ENCODE assay signal across 27 cellular contexts in the genomic region with DNA sequence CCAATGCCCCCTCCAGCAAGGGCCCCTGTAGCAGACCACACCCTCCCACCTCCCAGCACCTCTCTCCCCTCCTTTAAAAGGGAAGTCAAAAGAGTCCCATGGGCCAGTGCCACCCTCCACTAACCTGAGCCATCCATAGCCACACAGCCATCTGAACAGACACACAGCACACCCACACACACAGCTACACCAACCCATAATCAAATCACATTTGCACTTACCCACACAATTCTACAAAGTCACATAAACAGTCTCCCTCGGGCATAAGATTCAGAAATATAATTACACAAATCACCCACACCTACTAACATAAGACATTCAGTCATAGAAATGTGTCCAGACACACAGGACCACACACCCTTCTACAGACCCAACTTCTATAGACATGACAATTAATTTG.
"Had no signal": no experiment of that assay in that cellular context is flagged by ENCODE, and none has a peak within 500 bp of the region (broad histone marks: within the 10 kb centered on the region; RNA-seq: fewer than 3 reads in every experiment).

No MANE protein-coding gene starts in this region.

- H3K36me3 ChIP-seq: stomach, suprapubic skin, thoracic aorta, thyroid gland, tibial artery, tibial nerve, transverse colon, upper lobe of left lung, upper lobe of right lung, uterus, vagina had no signal

- H3K9me3 Mint-ChIP-seq: stimulated activated memory B cell treated with anti-CD40 and anti-IgM and Interleukin-4, amounts not matched to agents 10 μg/mL and 1 μg/mL and 100 μg/mL, for 72 hours; stimulated activated naive B cell treated with anti-CD40 and anti-IgM and Interleukin-4, amounts not matched to agents 10 μg/mL and 1 μg/mL and 100 μg/mL, for 72 hours; stimulated activated naive CD8-positive, alpha-beta T cell treated with anti-CD3 and anti-CD28 coated beads, Interleukin-15, amount 100 ng/mL, for 72 hours; stimulated activated naive CD8-positive, alpha-beta T cell treated with anti-CD3 and anti-CD28 coated beads, Interleukin-15, Interleukin-2, amounts not matched to agents 100 ng/mL and 50 ng/mL, for 24 hours; type B pancreatic cell had no signal

- H3K36me3 Mint-ChIP-seq: stimulated activated memory B cell treated with anti-CD40 and anti-IgM and Interleukin-4, amounts not matched to agents 10 μg/mL and 1 μg/mL and 100 μg/mL, for 72 hours; stimulated activated naive B cell treated with anti-CD40 and anti-IgM and Interleukin-4, amounts not matched to agents 10 μg/mL and 1 μg/mL and 100 μg/mL, for 72 hours; type B pancreatic cell had no signal

- H3K9me3 ChIP-seq: stomach, suprapubic skin, testis, thoracic aorta, thyroid gland, tibial artery, tibial nerve, transverse colon, upper lobe of left lung, upper lobe of right lung, uterus, vagina had no signal

- H3K4me3 Mint-ChIP-seq: stimulated activated memory B cell treated with anti-CD40 and anti-IgM and Interleukin-4, amounts not matched to agents 10 μg/mL and 1 μg/mL and 100 μg/mL, for 72 hours; stimulated activated naive B cell treated with anti-CD40 and anti-IgM and Interleukin-4, amounts not matched to agents 10 μg/mL and 1 μg/mL and 100 μg/mL, for 72 hours; stimulated activated naive CD8-positive, alpha-beta T cell treated with anti-CD3 and anti-CD28 coated beads, Interleukin-15, amount 100 ng/mL, for 72 hours; stimulated activated naive CD8-positive, alpha-beta T cell treated with anti-CD3 and anti-CD28 coated beads, Interleukin-15, Interleukin-2, amounts not matched to agents 100 ng/mL and 50 ng/mL, for 24 hours; type B pancreatic cell had no signal

- H3K4me1 ChIP-seq: stomach, suprapubic skin, testis, thyroid gland, tibial artery, tibial nerve, transverse colon, upper lobe of left lung, upper lobe of right lung, uterus, vagina had no signal

- H3K27ac ChIP-seq: stomach, suprapubic skin, testis, thoracic aorta, thyroid gland, tibial artery, tibial nerve, transverse colon, upper lobe of left lung, upper lobe of right lung, uterus, vagina had no signal

- ATAC-seq: stimulated activated memory B cell treated with anti-CD40 and anti-IgM and Interleukin-4, amounts not matched to agents 10 μg/mL and 1 μg/mL and 100 μg/mL, for 72 hours; stimulated activated naive B cell treated with anti-CD40 and anti-IgM and Interleukin-4, amounts not matched to agents 10 μg/mL and 1 μg/mL and 100 μg/mL, for 72 hours; stimulated activated naive CD8-positive, alpha-beta T cell treated with anti-CD3 and anti-CD28 coated beads, Interleukin-15, amount 100 ng/mL, for 72 hours; stimulated activated naive CD8-positive, alpha-beta T cell treated with anti-CD3 and anti-CD28 coated beads, Interleukin-15, Interleukin-2, amounts not matched to agents 100 U/mL and 50 U/mL, for 24 hours; upper lobe of right lung had no signal

- DNase-seq: stimulated activated CD4-positive, alpha-beta T cell treated with anti-CD3 and anti-CD28 coated beads, Interleukin-2, amount 100 ng/mL, for 48 hours; stimulated activated CD4-positive, alpha-beta T cell treated with anti-CD3 and anti-CD28 coated beads, Interleukin-4, amount 100 ng/mL, for 1 hour; stimulated activated CD4-positive, alpha-beta T cell treated with anti-CD3 and anti-CD28 coated beads, Interleukin-4, amount 100 ng/mL, for 24 hours; stimulated activated CD4-positive, alpha-beta T cell treated with anti-CD3 and anti-CD28 coated beads, Interleukin-4, amount 100 ng/mL, for 4 hours; stimulated activated CD8-positive, alpha-beta memory T cell treated with anti-CD3 and anti-CD28 coated beads, Interleukin-4, amount 100 ng/mL, for 48 hours; stimulated activated naive B cell treated with anti-CD40 and anti-IgM and Interleukin-4, amounts not matched to agents 10 μg/mL and 1 μg/mL and 100 μg/mL, for 72 hours; stimulated activated naive CD4-positive, alpha-beta T cell; stimulated activated naive CD4-positive, alpha-beta T cell treated with Interleukin-2 at 50 U/mL for 16 hours; stimulated activated naive CD8-positive, alpha-beta T cell treated with anti-CD3 and anti-CD28 coated beads, Interleukin-15, amount 100 ng/mL, for 72 hours; stimulated activated naive CD8-positive, alpha-beta T cell treated with anti-CD3 and anti-CD28 coated beads, Interleukin-15, Interleukin-2, amounts not matched to agents 100 U/mL and 50 U/mL, for 24 hours; stomach; substantia nigra; testis; thyroid gland; tibial artery; transverse colon; trophoblast cell; upper lobe of left lung; upper lobe of right lung; uterus had no signal

- H3K27ac Mint-ChIP-seq: stimulated activated memory B cell treated with anti-CD40 and anti-IgM and Interleukin-4, amounts not matched to agents 10 μg/mL and 1 μg/mL and 100 μg/mL, for 72 hours; stimulated activated naive B cell treated with anti-CD40 and anti-IgM and Interleukin-4, amounts not matched to agents 10 μg/mL and 1 μg/mL and 100 μg/mL, for 72 hours; stimulated activated naive CD8-positive, alpha-beta T cell treated with anti-CD3 and anti-CD28 coated beads, Interleukin-15, amount 100 ng/mL, for 72 hours; stimulated activated naive CD8-positive, alpha-beta T cell treated with anti-CD3 and anti-CD28 coated beads, Interleukin-15, Interleukin-2, amounts not matched to agents 100 ng/mL and 50 ng/mL, for 24 hours; type B pancreatic cell had no signal

- H3K4me1 Mint-ChIP-seq: stimulated activated naive CD8-positive, alpha-beta T cell treated with anti-CD3 and anti-CD28 coated beads, Interleukin-15, amount 100 ng/mL, for 72 hours had no signal

- H3K4me3 ChIP-seq: stomach, suprapubic skin, testis, thoracic aorta, thyroid gland, tibial artery, tibial nerve, transverse colon, upper lobe of left lung, upper lobe of right lung, uterus, vagina had no signal
